16 cellular contexts compared by ENCODE assay signal in the genomic region with DNA sequence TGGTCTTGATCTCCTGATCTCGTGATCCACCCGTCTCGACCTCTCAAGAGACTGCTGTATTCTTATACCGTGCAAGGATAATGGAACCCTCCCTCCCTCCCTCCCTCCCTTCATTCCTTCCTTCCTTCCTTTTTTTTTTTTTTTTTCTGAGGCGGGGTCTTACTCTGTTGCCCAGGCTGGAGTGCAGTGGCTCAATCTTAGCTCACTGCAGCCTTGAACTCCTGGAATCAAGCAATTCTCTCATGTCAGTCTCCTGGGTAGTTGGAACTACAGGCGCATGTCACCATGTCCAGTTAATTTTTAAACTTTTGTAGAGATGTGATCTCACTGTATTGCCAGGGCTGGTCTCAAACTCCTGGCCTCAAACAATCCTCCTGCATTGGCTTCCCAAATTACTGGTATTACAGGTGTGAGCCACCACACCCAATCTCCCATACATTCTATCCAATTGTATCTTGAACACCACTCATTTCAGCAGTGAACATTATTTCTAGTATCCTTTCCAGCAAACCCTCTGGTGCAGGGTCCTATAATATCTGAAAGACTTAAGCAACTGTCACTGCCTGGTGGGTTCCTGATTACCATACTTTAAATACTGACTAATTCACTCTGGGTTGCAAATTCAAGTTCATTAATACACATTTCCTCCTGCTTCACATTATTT.
A peak's percentile ranks its signal among the peaks of the same experiment; 100 is the strongest.
DNase-seq lines count a peak whose midpoint lies in the region; ATAC-seq and TF ChIP-seq lines count a peak whose summit lies in the region.
"Had no signal": no experiment of that assay in that cellular context is flagged by ENCODE, and none has a peak within 500 bp of the region (broad histone marks: within the 10 kb centered on the region; RNA-seq: fewer than 3 reads in every experiment).

No MANE protein-coding gene starts in this region.

- no peaks in the 10 kb centered on the region for H3K9me3 Mint-ChIP-seq in activated naive CD8-positive, alpha-beta T cell (ENCODE audit: low read depth)
- H3K9me3 Mint-ChIP-seq in activated naive CD8-positive, alpha-beta T cell treated with anti-CD3 and anti-CD28 coated beads, Interleukin-2, amount 50 U/mL, for 24 hours = no peaks in the 10 kb centered on the region
- H3K9me3 Mint-ChIP-seq in stimulated activated effector memory CD8-positive, alpha-beta T cell treated with anti-CD3 and anti-CD28 coated beads, Interleukin-12 subunit alpha, Interleukin-12 subunit beta, amount 100 ng/mL, for 72 hours = no peaks in the 10 kb centered on the region
- H3K9me3 Mint-ChIP-seq: CD4-positive, alpha-beta memory T cell; HFFc6 had no signal

- H3K9ac ChIP-seq in colonic mucosa (ENCODE audit: low read depth in 2 of 2, low read length in 2 of 2) = no peak overlapping the region
- no peak overlapping the region for H3K9ac ChIP-seq in mesendoderm (ENCODE audit: low read length)

- H3K9me3 ChIP-seq in colonic mucosa = no peaks in the 10 kb centered on the region
- H3K9me3 ChIP-seq in left lung = no peaks in the 10 kb centered on the region
- H3K9me3 ChIP-seq: BE2C had no signal

- H3K4me3 Mint-ChIP-seq in activated naive CD8-positive, alpha-beta T cell = no peak overlapping the region
- no peak overlapping the region for H3K4me3 Mint-ChIP-seq in activated naive CD8-positive, alpha-beta T cell treated with anti-CD3 and anti-CD28 coated beads, Interleukin-2, amount 50 U/mL, for 24 hours
- no peak overlapping the region for H3K4me3 Mint-ChIP-seq in stimulated activated effector memory CD8-positive, alpha-beta T cell treated with anti-CD3 and anti-CD28 coated beads, Interleukin-12 subunit alpha, Interleukin-12 subunit beta, amount 100 ng/mL, for 72 hours
- H3K4me3 Mint-ChIP-seq: CD4-positive, alpha-beta memory T cell; HFFc6 had no signal

- no peaks in the 10 kb centered on the region for H3K79me2 ChIP-seq in mesendoderm (ENCODE audit: control insufficient read depth, insufficient read depth, low read length)

- no peaks in the 10 kb centered on the region for H3K27me3 Mint-ChIP-seq in activated naive CD8-positive, alpha-beta T cell
- H3K27me3 Mint-ChIP-seq in activated naive CD8-positive, alpha-beta T cell treated with anti-CD3 and anti-CD28 coated beads, Interleukin-2, amount 50 U/mL, for 24 hours = no peaks in the 10 kb centered on the region
- H3K27me3 Mint-ChIP-seq: CD4-positive, alpha-beta memory T cell had no signal

- H2AK5ac ChIP-seq in mesendoderm (ENCODE audit: low read length) = no peak overlapping the region

- H3K4ac ChIP-seq in mesendoderm (ENCODE audit: low read depth, low read length) = no peak overlapping the region

- no peak overlapping the region for H3K18ac ChIP-seq in mesendoderm (ENCODE audit: low read length)

- H3K4me3 ChIP-seq in colonic mucosa (no peak overlapping the region), mesendoderm (ENCODE audit: low read length) (no peak overlapping the region), left lung (no peak overlapping the region)

- no peak for TF ChIP-seq CTCF in colonic mucosa (IDR thresholded peaks at IDR 0.05)
- no peak for TF ChIP-seq CTCF in left lung (IDR thresholded peaks at IDR 0.05)

- peaks cover 8% of the 10 kb centered on the region for H3K4me1 ChIP-seq in colonic mucosa
- H3K4me1 ChIP-seq in mesendoderm (ENCODE audit: control insufficient read depth, low read depth, low read length) = no peaks in the 10 kb centered on the region
- H3K4me1 ChIP-seq in left lung = no peaks in the 10 kb centered on the region
- H3K4me1 ChIP-seq: BE2C had no signal

- H4K8ac ChIP-seq in mesendoderm (ENCODE audit: low read depth, low read length) = no peak overlapping the region

- no peak overlapping the region for H4K5ac ChIP-seq in mesendoderm (ENCODE audit: low read length)

- H3K56ac ChIP-seq in mesendoderm (ENCODE audit: low read length) = no peak overlapping the region

- H3K27me3 ChIP-seq in colonic mucosa = no peaks in the 10 kb centered on the region
- no peaks in the 10 kb centered on the region for H3K27me3 ChIP-seq in mesendoderm (ENCODE audit: insufficient read depth, low read length, poor library complexity)
- no peaks in the 10 kb centered on the region for H3K27me3 ChIP-seq in left lung
- H3K27me3 ChIP-seq: BE2C had no signal

- H2BK120ac ChIP-seq in mesendoderm (ENCODE audit: low read depth, low read length) = no peak overlapping the region

- intact Hi-C loops in colonic mucosa (cut with DNase I) (no loop called here), left lung (cut with DNase I) (no loop called here)

- H3K4me1 Mint-ChIP-seq in activated naive CD8-positive, alpha-beta T cell (ENCODE audit: low read depth) = peaks cover 3% of the 10 kb centered on the region
- H3K4me1 Mint-ChIP-seq in activated naive CD8-positive, alpha-beta T cell treated with anti-CD3 and anti-CD28 coated beads, Interleukin-2, amount 50 U/mL, for 24 hours = no peaks in the 10 kb centered on the region
- no peaks in the 10 kb centered on the region for H3K4me1 Mint-ChIP-seq in stimulated activated effector memory CD8-positive, alpha-beta T cell treated with anti-CD3 and anti-CD28 coated beads, Interleukin-12 subunit alpha, Interleukin-12 subunit beta, amount 100 ng/mL, for 72 hours

- H3K27ac Mint-ChIP-seq in activated naive CD8-positive, alpha-beta T cell = peak overlapping the region; percentile 22
- no peak overlapping the region for H3K27ac Mint-ChIP-seq in activated naive CD8-positive, alpha-beta T cell treated with anti-CD3 and anti-CD28 coated beads, Interleukin-2, amount 50 U/mL, for 24 hours
- H3K27ac Mint-ChIP-seq in stimulated activated effector memory CD8-positive, alpha-beta T cell treated with anti-CD3 and anti-CD28 coated beads, Interleukin-12 subunit alpha, Interleukin-12 subunit beta, amount 100 ng/mL, for 72 hours = peak overlapping the region; percentile 56
- H3K27ac Mint-ChIP-seq: CD4-positive, alpha-beta memory T cell had no signal

- H3K27ac ChIP-seq in colonic mucosa (no peak overlapping the region), mesendoderm (ENCODE audit: low read depth, low read length) (no peak overlapping the region), left lung (no peak overlapping the region)
- H3K27ac ChIP-seq: 22Rv1, C4-2B had no signal

- H3K36me3 Mint-ChIP-seq in activated naive CD8-positive, alpha-beta T cell = no peaks in the 10 kb centered on the region
- H3K36me3 Mint-ChIP-seq in activated naive CD8-positive, alpha-beta T cell treated with anti-CD3 and anti-CD28 coated beads, Interleukin-2, amount 50 U/mL, for 24 hours (ENCODE audit: low read depth) = no peaks in the 10 kb centered on the region
- H3K36me3 Mint-ChIP-seq in stimulated activated effector memory CD8-positive, alpha-beta T cell treated with anti-CD3 and anti-CD28 coated beads, Interleukin-12 subunit alpha, Interleukin-12 subunit beta, amount 100 ng/mL, for 72 hours = no peaks in the 10 kb centered on the region
- H3K36me3 Mint-ChIP-seq: CD4-positive, alpha-beta memory T cell had no signal

- H3K36me3 ChIP-seq in colonic mucosa (no peaks in the 10 kb centered on the region), mesendoderm (ENCODE audit: control insufficient read depth, insufficient read depth, low read length) (no peaks in the 10 kb centered on the region), left lung (no peaks in the 10 kb centered on the region)
- H3K36me3 ChIP-seq: BE2C had no signal

- no peak for DNase-seq in activated naive CD8-positive, alpha-beta T cell treated with anti-CD3 and anti-CD28 coated beads, Interleukin-2, amount 50 U/mL, for 24 hours
- peak; percentile 29 for DNase-seq in colonic mucosa
- no peak for DNase-seq in stimulated activated effector memory CD8-positive, alpha-beta T cell treated with anti-CD3 and anti-CD28 coated beads, Interleukin-12 subunit alpha, Interleukin-12 subunit beta, amount 100 ng/mL, for 72 hours (ENCODE audit: low spot score in 2 of 2)
- no peak for DNase-seq in mesendoderm
- no peak for DNase-seq in left lung
- no peak for DNase-seq in COLO829 (ENCODE audit: low spot score)
- DNase-seq: ACHN; BE2C; CD4-positive, alpha-beta memory T cell; COR-L47; DMS53; HCEC 1CT; HFFc6 had no signal

- no peak for ATAC-seq in activated naive CD8-positive, alpha-beta T cell treated with anti-CD3 and anti-CD28 coated beads, Interleukin-2, amount 50 U/mL, for 24 hours
- no peak for ATAC-seq in stimulated activated effector memory CD8-positive, alpha-beta T cell treated with anti-CD3 and anti-CD28 coated beads, Interleukin-12 subunit alpha, Interleukin-12 subunit beta, amount 100 ng/mL, for 72 hours
- no peak for ATAC-seq in left lung

- no CpG with 5 or more reads among the region's 6 CpGs for WGBS in mesendoderm (ENCODE audit: extremely low coverage, insufficient coverage, low lambda C conversion rate)

- no peak overlapping the region for H2BK5ac ChIP-seq in mesendoderm (ENCODE audit: low read length)

- H3K4me2 ChIP-seq in mesendoderm (ENCODE audit: low read length) = no peak overlapping the region

- no peak overlapping the region for H2BK15ac ChIP-seq in mesendoderm (replicated peaks; ENCODE audit: low read depth)

- no peak overlapping the region for H3K23ac ChIP-seq in mesendoderm (ENCODE audit: low read length)

- no peaks in the 10 kb centered on the region for H3K79me1 ChIP-seq in mesendoderm (ENCODE audit: low read length)
